1 cellular context compared by ENCODE assay signal in genomic region chr7:3042861-3043489, GRCh38.
TF ChIP-seq lines count a peak whose summit lies in the region.

No MANE protein-coding gene starts in this region.

TF ChIP-seq in GM23338, 12 proteins besides CTCF, POLR2A, EP300 and RAD21 (continued from another document):
- TF ChIP-seq, protein P1, sequence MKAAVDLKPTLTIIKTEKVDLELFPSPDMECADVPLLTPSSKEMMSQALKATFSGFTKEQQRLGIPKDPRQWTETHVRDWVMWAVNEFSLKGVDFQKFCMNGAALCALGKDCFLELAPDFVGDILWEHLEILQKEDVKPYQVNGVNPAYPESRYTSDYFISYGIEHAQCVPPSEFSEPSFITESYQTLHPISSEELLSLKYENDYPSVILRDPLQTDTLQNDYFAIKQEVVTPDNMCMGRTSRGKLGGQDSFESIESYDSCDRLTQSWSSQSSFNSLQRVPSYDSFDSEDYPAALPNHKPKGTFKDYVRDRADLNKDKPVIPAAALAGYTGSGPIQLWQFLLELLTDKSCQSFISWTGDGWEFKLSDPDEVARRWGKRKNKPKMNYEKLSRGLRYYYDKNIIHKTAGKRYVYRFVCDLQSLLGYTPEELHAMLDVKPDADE (IDR thresholded peaks at IDR 0.05) = no peak
- no peak for TF ChIP-seq ZNF331 (CRISPR knock-in tag; IDR thresholded peaks at IDR 0.05; ENCODE audit: low read depth)
- TF ChIP-seq NANOG (IDR thresholded peaks at IDR 0.05; ENCODE audit: borderline replicate concordance) = no peak
- no peak for TF ChIP-seq JUNB (IDR thresholded peaks at IDR 0.05; ENCODE audit: unreplicated experiment)
- TF ChIP-seq, protein P2, sequence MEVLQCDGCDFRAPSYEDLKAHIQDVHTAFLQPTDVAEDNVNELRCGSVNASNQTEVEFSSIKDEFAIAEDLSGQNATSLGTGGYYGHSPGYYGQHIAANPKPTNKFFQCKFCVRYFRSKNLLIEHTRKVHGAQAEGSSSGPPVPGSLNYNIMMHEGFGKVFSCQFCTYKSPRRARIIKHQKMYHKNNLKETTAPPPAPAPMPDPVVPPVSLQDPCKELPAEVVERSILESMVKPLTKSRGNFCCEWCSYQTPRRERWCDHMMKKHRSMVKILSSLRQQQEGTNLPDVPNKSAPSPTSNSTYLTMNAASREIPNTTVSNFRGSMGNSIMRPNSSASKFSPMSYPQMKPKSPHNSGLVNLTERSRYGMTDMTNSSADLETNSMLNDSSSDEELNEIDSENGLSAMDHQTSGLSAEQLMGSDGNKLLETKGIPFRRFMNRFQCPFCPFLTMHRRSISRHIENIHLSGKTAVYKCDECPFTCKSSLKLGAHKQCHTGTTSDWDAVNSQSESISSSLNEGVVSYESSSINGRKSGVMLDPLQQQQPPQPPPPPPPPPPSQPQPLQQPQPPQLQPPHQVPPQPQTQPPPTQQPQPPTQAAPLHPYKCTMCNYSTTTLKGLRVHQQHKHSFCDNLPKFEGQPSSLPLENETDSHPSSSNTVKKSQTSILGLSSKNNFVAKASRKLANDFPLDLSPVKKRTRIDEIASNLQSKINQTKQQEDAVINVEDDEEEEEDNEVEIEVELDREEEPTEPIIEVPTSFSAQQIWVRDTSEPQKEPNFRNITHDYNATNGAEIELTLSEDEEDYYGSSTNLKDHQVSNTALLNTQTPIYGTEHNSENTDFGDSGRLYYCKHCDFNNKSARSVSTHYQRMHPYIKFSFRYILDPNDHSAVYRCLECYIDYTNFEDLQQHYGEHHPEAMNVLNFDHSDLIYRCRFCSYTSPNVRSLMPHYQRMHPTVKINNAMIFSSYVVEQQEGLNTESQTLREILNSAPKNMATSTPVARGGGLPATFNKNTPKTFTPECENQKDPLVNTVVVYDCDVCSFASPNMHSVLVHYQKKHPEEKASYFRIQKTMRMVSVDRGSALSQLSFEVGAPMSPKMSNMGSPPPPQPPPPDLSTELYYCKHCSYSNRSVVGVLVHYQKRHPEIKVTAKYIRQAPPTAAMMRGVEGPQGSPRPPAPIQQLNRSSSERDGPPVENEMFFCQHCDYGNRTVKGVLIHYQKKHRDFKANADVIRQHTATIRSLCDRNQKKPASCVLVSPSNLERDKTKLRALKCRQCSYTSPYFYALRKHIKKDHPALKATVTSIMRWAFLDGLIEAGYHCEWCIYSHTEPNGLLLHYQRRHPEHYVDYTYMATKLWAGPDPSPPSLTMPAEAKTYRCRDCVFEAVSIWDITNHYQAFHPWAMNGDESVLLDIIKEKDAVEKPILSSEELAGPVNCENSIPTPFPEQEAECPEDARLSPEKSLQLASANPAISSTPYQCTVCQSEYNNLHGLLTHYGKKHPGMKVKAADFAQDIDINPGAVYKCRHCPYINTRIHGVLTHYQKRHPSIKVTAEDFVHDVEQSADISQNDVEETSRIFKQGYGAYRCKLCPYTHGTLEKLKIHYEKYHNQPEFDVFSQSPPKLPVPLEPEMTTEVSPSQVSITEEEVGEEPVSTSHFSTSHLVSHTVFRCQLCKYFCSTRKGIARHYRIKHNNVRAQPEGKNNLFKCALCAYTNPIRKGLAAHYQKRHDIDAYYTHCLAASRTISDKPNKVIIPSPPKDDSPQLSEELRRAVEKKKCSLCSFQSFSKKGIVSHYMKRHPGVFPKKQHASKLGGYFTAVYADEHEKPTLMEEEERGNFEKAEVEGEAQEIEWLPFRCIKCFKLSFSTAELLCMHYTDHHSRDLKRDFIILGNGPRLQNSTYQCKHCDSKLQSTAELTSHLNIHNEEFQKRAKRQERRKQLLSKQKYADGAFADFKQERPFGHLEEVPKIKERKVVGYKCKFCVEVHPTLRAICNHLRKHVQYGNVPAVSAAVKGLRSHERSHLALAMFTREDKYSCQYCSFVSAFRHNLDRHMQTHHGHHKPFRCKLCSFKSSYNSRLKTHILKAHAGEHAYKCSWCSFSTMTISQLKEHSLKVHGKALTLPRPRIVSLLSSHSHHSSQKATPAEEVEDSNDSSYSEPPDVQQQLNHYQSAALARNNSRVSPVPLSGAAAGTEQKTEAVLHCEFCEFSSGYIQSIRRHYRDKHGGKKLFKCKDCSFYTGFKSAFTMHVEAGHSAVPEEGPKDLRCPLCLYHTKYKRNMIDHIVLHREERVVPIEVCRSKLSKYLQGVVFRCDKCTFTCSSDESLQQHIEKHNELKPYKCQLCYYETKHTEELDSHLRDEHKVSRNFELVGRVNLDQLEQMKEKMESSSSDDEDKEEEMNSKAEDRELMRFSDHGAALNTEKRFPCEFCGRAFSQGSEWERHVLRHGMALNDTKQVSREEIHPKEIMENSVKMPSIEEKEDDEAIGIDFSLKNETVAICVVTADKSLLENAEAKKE (CRISPR knock-in tag; IDR thresholded peaks at IDR 0.05) = no peak
- TF ChIP-seq ZNF114 (CRISPR knock-in tag; IDR thresholded peaks at IDR 0.05) = no peak
- no peak for TF ChIP-seq EZH2 (IDR thresholded peaks at IDR 0.05; ENCODE audit: low read depth, unreplicated experiment)
